ENCODE assay signal across 19 cellular contexts in genomic region chr16:53784312-53784711, GRCh38.
DNase-seq lines count a peak whose midpoint lies in the region.
"Had no signal": no experiment of that assay in that cellular context is flagged by ENCODE, and none has a peak within 500 bp of the region (broad histone marks: within the 10 kb centered on the region; RNA-seq: fewer than 3 reads in every experiment).

No MANE protein-coding gene starts in this region.

- DNase-seq in H4 (ENCODE audit: low spot score) = peak; percentile 21
- DNase-seq in LoVo (ENCODE audit: low spot score) = peak; percentile 50
- DNase-seq in SW480 (ENCODE audit: low spot score) = peak; percentile 69
- DNase-seq in islet precursor cell = peak; percentile 67
- no peak for DNase-seq in NCI-H1436 treated with DMSO at 0.1 percent for 48 hours (lab: John Stamatoyannopoulos, UW)
- no peak for DNase-seq in ecto neural progenitor cell (ENCODE audit: low spot score)
- DNase-seq in NCI-H82 (lab: John Stamatoyannopoulos, UW) = no peak
- DNase-seq: activated B cell treated with CpG ODN at 0.5 μM for 24 hours; activated CD8-positive, alpha-beta T cell treated with anti-CD3 and anti-CD28 coated beads for 36 hours; activated naive CD4-positive, alpha-beta T cell treated with anti-CD3 and anti-CD28 coated beads for 36 hours; activated T-cell treated with anti-CD3 and anti-CD28 coated beads, Interleukin-2, amount 50 U/mL, for 1 hour; COR-L47; EL; left cardiac atrium; mesendoderm; naive thymus-derived CD8-positive, alpha-beta T cell; NCI-H187 treated with DMSO at 0.1 percent for 48 hours; NCI-H510A; trophoblast cell had no signal

Comparison
In these comparisons a context has a peak if more than half of its experiments do, and no peak if none do; other contexts are left out.
1. DNase-seq: peak in H4 (single experiment), LoVo (single experiment), SW480 (single experiment) and islet precursor cell (single experiment); none in NCI-H1436 treated with DMSO at 0.1 percent for 48 hours (single experiment), ecto neural progenitor cell (single experiment) and NCI-H82 (single experiment).